In genomic region chr12:102874819-102875218, GRCh38 we compare ENCODE assay signal across 22 cellular contexts. TPM values are rescaled to one million over a fixed set of nuclear protein-coding genes. Genes with fewer than 3 reads are reported as not detected.
"Had no signal": no experiment of that assay in that cellular context is flagged by ENCODE, and none has a peak within 500 bp of the region (broad histone marks: within the 10 kb centered on the region; RNA-seq: fewer than 3 reads in every experiment).

No MANE protein-coding gene starts in this region.

- H3K9me3 ChIP-seq: colonic mucosa, pancreas had no signal

- H2AFZ ChIP-seq: hepatocyte had no signal

- H3K27ac ChIP-seq: brain microvascular endothelial cell, colonic mucosa, hepatocyte, pancreas had no signal

- H3K4me1 ChIP-seq: colonic mucosa, pancreas had no signal

- H3K4me2 ChIP-seq: hepatocyte had no signal

- H3K36me3 ChIP-seq: brain microvascular endothelial cell, colonic mucosa, pancreas had no signal

- H3K4me3 ChIP-seq: colonic mucosa, hepatocyte, lung, pancreas had no signal

- H3K27me3 ChIP-seq: brain microvascular endothelial cell, colonic mucosa, hepatocyte, pancreas had no signal

- ATAC-seq: activated CD8-positive, alpha-beta memory T cell treated with anti-CD3 and anti-CD28 coated beads, Interleukin-2, amount 10 ng/mL, durations not matched to agents 7 days and 5 days; activated naive CD8-positive, alpha-beta T cell treated with anti-CD3 and anti-CD28 coated beads, Interleukin-2, amount 50 U/mL, for 24 hours; activated T-helper 17 cell treated with anti-CD3 and anti-CD28 coated beads, Interleukin-2, amount 50 U/mL, for 72 hours; pancreas; stimulated activated naive CD8-positive, alpha-beta T cell treated with anti-CD3 and anti-CD28 coated beads, Interleukin-15, Interleukin-2, amounts not matched to agents 100 U/mL and 50 U/mL, for 24 hours had no signal

- DNase-seq: activated CD4-positive, alpha-beta memory T cell treated with anti-CD3 and anti-CD28 coated beads, Interleukin-2, amount 10 ng/mL, durations not matched to agents 7 days and 5 days; activated CD4-positive, alpha-beta T cell treated with anti-CD3 and anti-CD28 coated beads for 48 hours; activated CD4-positive, CD25-positive, alpha-beta regulatory T cell; activated CD8-positive, alpha-beta memory T cell treated with anti-CD3 and anti-CD28 coated beads, Interleukin-2, amount 10 ng/mL, durations not matched to agents 7 days and 5 days; activated naive CD4-positive, alpha-beta T cell treated with anti-CD3 and anti-CD28 coated beads for 36 hours; activated naive CD8-positive, alpha-beta T cell treated with anti-CD3 and anti-CD28 coated beads, Interleukin-2, amount 50 U/mL, for 24 hours; activated T-cell treated with anti-CD3 and anti-CD28 coated beads, Interleukin-2, amount 50 U/mL, for 1 hour; brain microvascular endothelial cell; colonic mucosa; erythroblast; left cardiac atrium; pancreas; retina; stimulated activated naive CD8-positive, alpha-beta T cell treated with anti-CD3 and anti-CD28 coated beads, Interleukin-15, Interleukin-2, amounts not matched to agents 100 U/mL and 50 U/mL, for 24 hours; T1000 had no signal

- H3K79me2 ChIP-seq: hepatocyte had no signal

RNA-seq across cellular contexts. Expression of gene PAH, which starts 42.2 kb away (rescaled TPM):
- total RNA-seq: activated CD4-positive, alpha-beta memory T cell treated with anti-CD3 and anti-CD28 coated beads, Interleukin-2, amount 10 ng/mL, durations not matched to agents 7 days and 5 days; activated CD8-positive, alpha-beta memory T cell treated with anti-CD3 and anti-CD28 coated beads, Interleukin-2, amount 10 ng/mL, durations not matched to agents 7 days and 5 days; activated naive CD4-positive, alpha-beta T cell treated with anti-CD3 and anti-CD28 coated beads for 36 hours; myocyte; skeletal muscle tissue; T-helper 1 cell treated with Interleukin-12 subunit alpha and Interleukin-12 subunit beta and Interleukin-4 antibody, amounts not matched to agents 30 ng/mL and 1 ng/mL, for 36 hours had no signal
- polyA plus RNA-seq: neural cell had no signal
